Comparison of ENCODE assay signal across 8 cellular contexts in the genomic region with DNA sequence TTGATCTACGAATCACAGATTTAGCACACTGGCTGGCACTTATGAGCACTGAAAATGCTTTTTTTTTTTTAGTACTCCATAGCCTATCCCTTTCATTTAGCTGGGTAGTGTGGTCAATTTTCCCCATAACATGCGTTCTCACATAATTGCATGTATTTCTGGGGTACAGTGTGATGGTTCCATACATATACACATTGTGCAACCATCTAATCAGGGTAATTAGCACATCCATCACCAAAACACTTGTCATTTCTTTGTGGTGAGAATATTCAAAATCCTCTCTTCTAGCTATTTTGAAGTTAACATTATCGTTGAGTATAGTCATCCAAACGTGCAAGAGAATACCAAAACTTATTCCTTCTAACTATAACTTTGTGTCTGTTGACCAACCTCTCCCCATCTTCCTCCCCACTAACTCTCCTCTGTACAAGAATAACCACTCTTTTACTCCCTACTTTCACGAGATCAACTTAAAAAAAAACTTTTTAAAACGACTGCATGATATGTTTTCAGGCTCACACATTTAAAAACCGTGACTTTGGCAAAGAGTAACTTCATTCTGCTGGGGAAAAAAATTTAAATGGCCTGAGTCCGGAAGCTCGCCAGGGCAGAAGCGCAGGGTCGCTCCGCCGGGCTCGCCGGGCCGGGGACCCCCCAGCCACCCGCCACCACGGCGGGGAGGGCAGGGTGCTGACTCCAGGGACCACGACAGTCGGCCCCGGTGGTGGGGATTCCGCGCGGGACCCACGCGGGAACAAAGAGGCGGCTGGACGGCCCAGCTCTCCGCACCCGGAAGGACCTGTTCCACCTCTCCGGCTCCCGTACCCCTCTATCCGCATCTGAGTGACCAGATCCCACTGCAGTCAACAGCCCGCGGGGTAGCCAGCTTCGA. TPM values are rescaled to one million over a fixed set of nuclear protein-coding genes. Genes with fewer than 3 reads are reported as not detected.
A peak's percentile ranks its signal among the peaks of the same experiment; 100 is the strongest.
DNase-seq lines count a peak whose midpoint lies in the region; ATAC-seq and TF ChIP-seq lines count a peak whose summit lies in the region.

No MANE protein-coding gene starts in this region.

- peaks cover 24% of the 10 kb centered on the region for H3K4me1 Mint-ChIP-seq in osteocyte (ENCODE audit: unreplicated experiment)

- no peaks in the 10 kb centered on the region for H3K27me3 ChIP-seq in SJSA1 (replicated peaks)
- H3K27me3 ChIP-seq in esophagus muscularis mucosa, result peaks cover 0 to 3% (median 0%) of the 10 kb centered on the region in 4 donors

- no peak for TF ChIP-seq POLR2A in esophagus muscularis mucosa (IDR thresholded peaks at IDR 0.05; ENCODE audit: low read depth)

- H3K4me1 ChIP-seq in SJSA1 (replicated peaks) (peaks cover 15% of the 10 kb centered on the region), esophagus muscularis mucosa (peaks cover 24 to 39% (median 32%) of the 10 kb centered on the region in 4 donors)

- peak overlapping the region; percentile 95 for H3K4me3 Mint-ChIP-seq in osteocyte (ENCODE audit: unreplicated experiment)

- peak overlapping the region; percentile 98 for H3K27ac Mint-ChIP-seq in osteocyte (ENCODE audit: unreplicated experiment)

- TF ChIP-seq CTCF in GM12864 (IDR thresholded peaks at IDR 0.05; ENCODE audit: low read depth, low read length, missing control alignments) (no peak), esophagus muscularis mucosa (IDR thresholded peaks at IDR 0.05) (no peak), osteocyte (IDR thresholded peaks at IDR 0.05) (no peak)

- intact Hi-C loops in esophagus muscularis mucosa (cut with DNase I), result loop anchor here (5.0 kb wide), 2 partner anchors 68 to 112 kb away; no protein-coding TSS in a partner anchor

- H3K9me3 ChIP-seq in SJSA1 (replicated peaks) (no peaks in the 10 kb centered on the region), esophagus muscularis mucosa (no peaks in the 10 kb centered on the region)

- H3K27ac ChIP-seq in SJSA1 (peak overlapping the region; percentile 68), esophagus muscularis mucosa (replicated peaks in 1 of 4) (peak overlapping the region; percentile 94 to 99 (median 96))

- WGBS in esophagus muscularis mucosa, result 9% methylated on average over 19 of the region's 37 CpGs

- H3K9me3 Mint-ChIP-seq in osteocyte (ENCODE audit: unreplicated experiment), result no peaks in the 10 kb centered on the region

- no peak for TF ChIP-seq EP300 in esophagus muscularis mucosa (IDR thresholded peaks at IDR 0.05)

- H3K36me3 ChIP-seq in SJSA1 (peaks cover 20% of the 10 kb centered on the region), esophagus muscularis mucosa (no peaks in the 10 kb centered on the region)

- ATAC-seq in HG02610 (IDR thresholded peaks at IDR 0.05; ENCODE audit: unreplicated experiment), result peak; percentile 0

- H3K36me3 Mint-ChIP-seq in osteocyte (ENCODE audit: unreplicated experiment), result no peaks in the 10 kb centered on the region

- H3K4me3 ChIP-seq in GM12864 (ENCODE audit: low read depth, low read length) (peak overlapping the region; percentile 90), SJSA1 (peak overlapping the region; percentile 81), esophagus muscularis mucosa (peak overlapping the region; percentile 72 to 98 (median 82))

- H3K27me3 Mint-ChIP-seq in osteocyte (ENCODE audit: unreplicated experiment), result no peaks in the 10 kb centered on the region

- DNase-seq in GM12864 (ENCODE audit: low read depth) (no peak), SJSA1 (ENCODE audit: low read depth in 1 of 2, low spot score in 2 of 2) (no peak), esophagus muscularis mucosa (ENCODE audit: extremely low spot score) (peak; percentile 92), osteocyte (ENCODE audit: extremely low spot score, unreplicated experiment) (no peak), DMS114 treated with DMSO at 0.1 percent for 48 hours (lab: John Stamatoyannopoulos, UW; ENCODE audit: unreplicated experiment) (no peak), HuH-7 (ENCODE audit: low spot score) (no peak)
- no peak for DNase-seq in stimulated activated CD4-positive, alpha-beta T cell treated with anti-CD3 and anti-CD28 coated beads, Interleukin-15, amount 100 ng/mL, for 24 hours

RNA-seq across cellular contexts. Expression of gene UBAC2, which starts 0.9 kb away (rescaled TPM):
- total RNA-seq in SJSA1 (2014; rRNA removed; shearing (Covaris generic)), result 130 and 134 TPM in 2 replicates
- total RNA-seq in esophagus muscularis mucosa, result 10 to 100 TPM; 42.6 to 62.1 (median 50.9) TPM
- 64.0 and 71.6 TPM in 2 replicates for total RNA-seq in osteocyte

RNA-seq across cellular contexts. Expression of gene GPR18, which starts 58.4 kb away (rescaled TPM):
- not detected in 2 replicates for total RNA-seq in SJSA1 (2014; rRNA removed; shearing (Covaris generic))
- total RNA-seq in esophagus muscularis mucosa, result not detected
- total RNA-seq in osteocyte, result not detected in 2 replicates
